Comparison of ENCODE assay signal across 14 cellular contexts in genomic region chr2:207807516-207807915, GRCh38. TPM values are rescaled to one million over a fixed set of nuclear protein-coding genes. Genes with fewer than 3 reads are reported as not detected.
A peak's percentile ranks its signal among the peaks of the same experiment; 100 is the strongest.
DNase-seq lines count a peak whose midpoint lies in the region; ATAC-seq, FAIRE-seq and TF ChIP-seq lines count a peak whose summit lies in the region.
"Had no signal": no experiment of that assay in that cellular context is flagged by ENCODE, and none has a peak within 500 bp of the region (broad histone marks: within the 10 kb centered on the region; RNA-seq: fewer than 3 reads in every experiment).

No MANE protein-coding gene starts in this region.

- intact Hi-C loops in GM12878 (cut with micrococcal nuclease; ENCODE audit: unreplicated experiment), result no loop called here

- in situ Hi-C loops in GM13977 (cut with MboI; ENCODE audit: low pct_unique_long_range_greater_than_20kb, low sequenced_read_pairs, unreplicated experiment), result no loop called here
- in situ Hi-C loops in GM12878 (cut with MboI), result no loop called here

- SMC1A ChIA-PET in GM12878 (lab: Charles Lee; ENCODE audit: uncharacterized antibody, unreplicated experiment), result interaction anchor here (0.6 to 0.8 kb wide), 2 partner anchors 40 to 260 kb away, joined by 3 read pairs; no protein-coding TSS in a partner anchor

- H3K4me1 ChIP-seq in GM12878 (ENCODE audit: control insufficient read depth, insufficient read depth, low read length), result no peaks in the 10 kb centered on the region; the same call in none of the 2 replicates

- no peaks in the 10 kb centered on the region for H3K36me3 ChIP-seq in GM12878 (ENCODE audit: control insufficient read depth in 2 of 2, insufficient read depth in 2 of 2, low read length in 1 of 2)

- 15% methylated on average over 4 of the region's 5 CpGs for WGBS in GM12878 (ENCODE audit: insufficient coverage, insufficient replicate concordance, low lambda C conversion rate, missing lambda C conversion rate)

- no peaks in the 10 kb centered on the region for H4K20me1 ChIP-seq in GM12878 (ENCODE audit: control insufficient read depth, insufficient read depth)

- no peak overlapping the region for H3K27ac ChIP-seq in GM12878 (ENCODE audit: control insufficient read depth, insufficient read depth)
- H3K27ac ChIP-seq: SK-N-MC had no signal

- no peak overlapping the region for H3K4me2 ChIP-seq in GM12878 (ENCODE audit: control insufficient read depth, insufficient read depth)

- H3K4me3 ChIP-seq in GM12878, result no peak overlapping the region
- H3K4me3 ChIP-seq: lung, SK-N-MC had no signal

- CTCF ChIA-PET in GM12878 (lab: Yijun Ruan, JAX), result interaction anchor here (0.6 kb wide), 1 partner anchor 1645 kb away, joined by 3 read pairs; no protein-coding TSS in a partner anchor

- no TSS peak for BruUV-seq in GM12878 (replicated peaks; lab: Mats Ljungman, UMichigan)

- H3K27me3 ChIP-seq in GM12878 (replicated peaks in 1 of 2; ENCODE audit: control insufficient read depth in 2 of 2, insufficient read depth in 2 of 2, low read length in 1 of 2), result no peaks in the 10 kb centered on the region

- H3K9me3 ChIP-seq in GM12878 (replicated peaks; ENCODE audit: control insufficient read depth, insufficient read depth, low read length), result no peaks in the 10 kb centered on the region

- no peak for TF ChIP-seq RAD21 in GM12878 (IDR thresholded peaks at IDR 0.05; ENCODE audit: insufficient read depth, low read depth, low read length)

- H3K9ac ChIP-seq in GM12878 (ENCODE audit: control insufficient read depth, insufficient read depth, low read length), result no peak overlapping the region

- no peaks in the 10 kb centered on the region for H3K79me2 ChIP-seq in GM12878 (ENCODE audit: control insufficient read depth, insufficient read depth, low read length)

- peak; percentile 89 for FAIRE-seq in GM12878 (lab: Jason Lieb, UNC)

- no peak for TF ChIP-seq POLR2A in GM12878 (IDR thresholded peaks at IDR 0.05; ENCODE audit: low read depth, low read length)

- RAD21 ChIA-PET in GM12878 (lab: Charles Lee; ENCODE audit: unreplicated experiment), result no interaction called here

- TF ChIP-seq EP300 in GM12878 (IDR thresholded peaks at IDR 0.05; ENCODE audit: borderline replicate concordance in 1 of 2, control insufficient read depth in 1 of 2, low read depth in 2 of 2, low read length in 2 of 2), result no peak

- POLR2A ChIA-PET in GM12878 (lab: Charles Lee), result interaction anchor here (0.7 kb wide), 1 partner anchor 63 kb away, joined by 3 read pairs; no protein-coding TSS in a partner anchor

- TF ChIP-seq CTCF in GM13977 (IDR thresholded peaks at IDR 0.05; ENCODE audit: extremely low read depth, insufficient read depth, missing control alignments), result no peak
- no peak for TF ChIP-seq CTCF in GM12878 (IDR thresholded peaks at IDR 0.05 in 2 of 3, conservative IDR thresholded peaks at IDR 0.05 in 1 of 3; ENCODE audit: control insufficient read depth in 2 of 3, extremely low read depth in 1 of 3, insufficient read depth in 1 of 3, low read depth in 3 of 3, low read length in 3 of 3)

- ATAC-seq in GM19395 (IDR thresholded peaks at IDR 0.05; ENCODE audit: unreplicated experiment) (peak; percentile 69), HG02885 (IDR thresholded peaks at IDR 0.05; ENCODE audit: poor library complexity, unreplicated experiment) (peak; percentile 77), GM12878 (peak; percentile 88), HG02588 (IDR thresholded peaks at IDR 0.05; ENCODE audit: unreplicated experiment) (no peak)

- H2AFZ ChIP-seq in GM12878 (ENCODE audit: control insufficient read depth, low read depth, low read length), result no peak overlapping the region

- DNase-seq in GM13977 (ENCODE audit: low spot score) (peak; percentile 52), GM12878 (ENCODE audit: low read depth, low spot score) (peak; percentile 23), retina (no peak), NCI-H1436 (lab: John Stamatoyannopoulos, UW) (no peak)
- no peak for DNase-seq in activated effector memory CD4-positive, alpha-beta T cell treated with Interleukin-2 at 50 U/mL for 16 hours
- DNase-seq: activated gamma-delta T cell treated with Interleukin-2 at 50 U/mL for 16 hours; central memory CD4-positive, alpha-beta T cell; GDM1; NCI-H2029 treated with DMSO at 0.1 percent for 48 hours had no signal

TF ChIP-seq in GM12878, 131 proteins besides CTCF, POLR2A, EP300 and RAD21 (continues in another document):
- TF ChIP-seq TCF7 (IDR thresholded peaks at IDR 0.05; ENCODE audit: borderline replicate concordance), result peak; percentile 13; the same call in 1 of the 2 replicates
- TF ChIP-seq PRDM15 (CRISPR knock-in tag; IDR thresholded peaks at IDR 0.05), result no peak
- TF ChIP-seq MTA3 (IDR thresholded peaks at IDR 0.05; ENCODE audit: borderline replicate concordance, low read length), result no peak
- TF ChIP-seq, protein P1, sequence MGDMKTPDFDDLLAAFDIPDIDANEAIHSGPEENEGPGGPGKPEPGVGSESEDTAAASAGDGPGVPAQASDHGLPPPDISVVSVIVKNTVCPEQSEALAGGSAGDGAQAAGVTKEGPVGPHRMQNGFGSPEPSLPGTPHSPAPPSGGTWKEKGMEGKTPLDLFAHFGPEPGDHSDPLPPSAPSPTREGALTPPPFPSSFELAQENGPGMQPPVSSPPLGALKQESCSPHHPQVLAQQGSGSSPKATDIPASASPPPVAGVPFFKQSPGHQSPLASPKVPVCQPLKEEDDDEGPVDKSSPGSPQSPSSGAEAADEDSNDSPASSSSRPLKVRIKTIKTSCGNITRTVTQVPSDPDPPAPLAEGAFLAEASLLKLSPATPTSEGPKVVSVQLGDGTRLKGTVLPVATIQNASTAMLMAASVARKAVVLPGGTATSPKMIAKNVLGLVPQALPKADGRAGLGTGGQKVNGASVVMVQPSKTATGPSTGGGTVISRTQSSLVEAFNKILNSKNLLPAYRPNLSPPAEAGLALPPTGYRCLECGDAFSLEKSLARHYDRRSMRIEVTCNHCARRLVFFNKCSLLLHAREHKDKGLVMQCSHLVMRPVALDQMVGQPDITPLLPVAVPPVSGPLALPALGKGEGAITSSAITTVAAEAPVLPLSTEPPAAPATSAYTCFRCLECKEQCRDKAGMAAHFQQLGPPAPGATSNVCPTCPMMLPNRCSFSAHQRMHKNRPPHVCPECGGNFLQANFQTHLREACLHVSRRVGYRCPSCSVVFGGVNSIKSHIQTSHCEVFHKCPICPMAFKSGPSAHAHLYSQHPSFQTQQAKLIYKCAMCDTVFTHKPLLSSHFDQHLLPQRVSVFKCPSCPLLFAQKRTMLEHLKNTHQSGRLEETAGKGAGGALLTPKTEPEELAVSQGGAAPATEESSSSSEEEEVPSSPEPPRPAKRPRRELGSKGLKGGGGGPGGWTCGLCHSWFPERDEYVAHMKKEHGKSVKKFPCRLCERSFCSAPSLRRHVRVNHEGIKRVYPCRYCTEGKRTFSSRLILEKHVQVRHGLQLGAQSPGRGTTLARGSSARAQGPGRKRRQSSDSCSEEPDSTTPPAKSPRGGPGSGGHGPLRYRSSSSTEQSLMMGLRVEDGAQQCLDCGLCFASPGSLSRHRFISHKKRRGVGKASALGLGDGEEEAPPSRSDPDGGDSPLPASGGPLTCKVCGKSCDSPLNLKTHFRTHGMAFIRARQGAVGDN (IDR thresholded peaks at IDR 0.05), result no peak
- TF ChIP-seq JUNB (IDR thresholded peaks at IDR 0.05), result peak; percentile 90
- peak; percentile 77 for TF ChIP-seq EED (IDR thresholded peaks at IDR 0.05; ENCODE audit: low read depth)
- no peak for TF ChIP-seq CHD1 (IDR thresholded peaks at IDR 0.05; ENCODE audit: low read depth, low read length)
- peak; percentile 68; the same call in 1 of the 2 replicates for TF ChIP-seq NFIC (IDR thresholded peaks at IDR 0.05; ENCODE audit: low read depth, low read length)

RNA-seq across cellular contexts. Expression of gene FZD5, which starts 37.8 kb away (rescaled TPM):
- 2.2 and 2.4 TPM in 2 replicates for total RNA-seq in GM12878 (2013; cell fraction: nucleolus; rRNA removed)
- total RNA-seq in GM12878 (2014; rRNA removed), result 1.2 and 1.5 TPM in 2 replicates
- 0.81 and 0.83 TPM in 2 replicates for total RNA-seq in GM12878 (2014; rRNA removed; fragmentation: Illumina TruSeq; extraction: Trizol)
- total RNA-seq in GM12878 (2021), result 2.4 and 2.6 TPM in 2 replicates
- polyA plus RNA-seq in GM12878 (2011; ENCODE audit: low read depth), result not detected
- 0.78 and 0.80 TPM in 2 replicates for polyA plus RNA-seq in GM12878 (2011; rRNA removed)
- 0.46 and 0.50 TPM in 2 replicates for polyA plus RNA-seq in GM12878 (2011; cell fraction: cytosol; rRNA removed)
- 2.0 and 2.2 TPM in 2 replicates for polyA plus RNA-seq in GM12878 (2011; cell fraction: nucleus; rRNA removed)
- 0.18 and 0.21 TPM in 2 replicates for polyA plus RNA-seq in GM12878 (2012)
- polyA plus RNA-seq in GM12878 (2014; fragmentation: Illumina TruSeq; extraction: Trizol), result 0.72 and 0.89 TPM in 2 replicates
- under 1 TPM; 0.40 to 0.53 TPM for polyA plus RNA-seq in GM12878 (2014; fragmentation: Nextera tagmentation; extraction: Ambion mirVana)
- 0.88 TPM in 2 replicates for polyA plus RNA-seq in GM12878 (2014; rRNA removed)
- polyA plus RNA-seq in GM12878 (2016; fragmentation: Nextera tagmentation; extraction: Ambion mirVana), result 1 to 10 TPM in 1 of 2 experiments, under 1 TPM in 1; 0.88 to 1.2 TPM
- 1.5 and 2.1 TPM in 2 replicates for polyA minus RNA-seq in GM12878 (2011; rRNA and poly(A)+ RNA removed)
- polyA minus RNA-seq in GM12878 (2011; cell fraction: cytosol; rRNA and poly(A)+ RNA removed), result 0.94 TPM in 2 replicates
- polyA minus RNA-seq in GM12878 (2011; cell fraction: nucleus; rRNA and poly(A)+ RNA removed), result 2.7 and 4.5 TPM in 2 replicates

Comparison
In these comparisons a context has a peak if more than half of its experiments do, and no peak if none do; other contexts are left out.
1. DNase-seq: peak in GM13977 (single experiment) and GM12878 (single experiment); none in retina (single experiment), NCI-H1436 (single experiment) and activated effector memory CD4-positive, alpha-beta T cell treated with Interleukin-2 at 50 U/mL for 16 hours (single experiment).